In the genomic region with DNA sequence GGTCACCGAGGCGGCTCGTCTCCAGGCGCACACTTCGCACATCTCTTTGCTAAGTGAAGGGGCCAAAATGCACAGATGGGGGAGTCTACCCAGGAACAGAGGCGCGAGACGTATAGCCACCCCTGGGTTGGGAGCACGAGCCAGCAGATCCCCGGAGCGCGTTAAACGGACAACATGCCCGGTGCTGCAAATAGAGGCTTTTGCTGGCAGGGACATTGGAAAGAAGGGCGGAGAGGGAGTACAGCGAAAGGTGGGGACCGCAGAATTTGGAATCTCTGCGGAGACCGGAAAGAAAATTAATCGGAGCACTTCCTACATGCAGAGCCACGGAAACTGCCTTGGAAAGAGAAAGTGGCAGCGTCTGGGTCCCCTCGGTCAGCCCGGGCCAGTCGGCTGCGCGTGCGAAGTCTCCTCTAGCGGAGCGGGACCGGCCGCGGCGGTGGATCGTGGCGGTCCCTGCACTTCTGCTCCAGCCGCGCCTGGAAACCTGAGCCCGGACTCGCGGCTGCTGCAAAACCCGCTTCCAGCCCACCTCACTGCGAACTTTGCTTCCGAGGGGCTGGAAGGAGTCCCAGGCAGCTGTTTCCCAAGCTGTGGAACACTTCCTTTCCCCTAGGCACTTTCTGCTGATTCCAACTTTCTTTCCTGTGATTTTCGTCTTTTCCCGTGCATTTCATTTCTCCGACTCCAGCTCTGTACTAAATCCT, we compare ENCODE assay signal across 9 cellular contexts. TPM values are rescaled to one million over a fixed set of nuclear protein-coding genes. Genes with fewer than 3 reads are reported as not detected.
DNase-seq lines count a peak whose midpoint lies in the region; ATAC-seq, FAIRE-seq and TF ChIP-seq lines count a peak whose summit lies in the region.
"Had no signal": no experiment of that assay in that cellular context is flagged by ENCODE, and none has a peak within 500 bp of the region (broad histone marks: within the 10 kb centered on the region; RNA-seq: fewer than 3 reads in every experiment).

No MANE protein-coding gene starts in this region.

- peak overlapping the region; percentile 5 for H3K27ac Mint-ChIP-seq in neural crest cell (ENCODE audit: unreplicated experiment)

- H3K4me1 ChIP-seq in gastroesophageal sphincter: peaks cover 0 to 62% (median 0%) of the 10 kb centered on the region in 3 donors

- POLR2A ChIA-PET in AG04449 (lab: Yijun Ruan, JAX): no interaction called here

- CTCF ChIA-PET in AG04449 (lab: Yijun Ruan, JAX): interaction anchor here (0.7 to 1.3 kb wide), 3 partner anchors 23 to 1118 kb away, joined by 3 to 5 read pairs (median 4); no protein-coding TSS in a partner anchor

- DNase-seq in AG04449 (ENCODE audit: low read depth, low spot score): peak; percentile 2
- DNase-seq in GM13977 (ENCODE audit: low spot score): peak; percentile 41
- DNase-seq in NCI-H2171 treated with DMSO at 0.1 percent for 48 hours (lab: John Stamatoyannopoulos, UW): peak; percentile 86
- peak; percentile 23 for DNase-seq in activated naive CD4-positive, alpha-beta T cell treated with Interleukin-2 at 50 U/mL for 16 hours
- DNase-seq in neural crest cell (ENCODE audit: low read depth, low spot score): peak; percentile 55
- peak; percentile 24 for DNase-seq in urothelium cell line (ENCODE audit: low spot score)

- no peak for FAIRE-seq in urothelium cell line (lab: Jason Lieb, UNC)

- no peak overlapping the region for H3K4me3 Mint-ChIP-seq in neural crest cell
- H3K4me3 Mint-ChIP-seq: IgD-negative memory B cell had no signal

- in situ Hi-C loops in GM13977 (cut with MboI; ENCODE audit: low pct_unique_long_range_greater_than_20kb, low sequenced_read_pairs, unreplicated experiment): no loop called here

- TF ChIP-seq CTCF in AG04449 (IDR thresholded peaks at IDR 0.05; ENCODE audit: insufficient read depth, low read length, missing control alignments): no peak
- no peak for TF ChIP-seq CTCF in GM13977 (IDR thresholded peaks at IDR 0.05; ENCODE audit: extremely low read depth, insufficient read depth, missing control alignments)
- no peak for TF ChIP-seq CTCF in gastroesophageal sphincter (IDR thresholded peaks at IDR 0.05)
- no peak for TF ChIP-seq CTCF in neural crest cell (conservative IDR thresholded peaks at IDR 0.05)

- no peaks in the 10 kb centered on the region for H3K9me3 ChIP-seq in gastroesophageal sphincter

- H3K9me3 Mint-ChIP-seq in neural crest cell: no peaks in the 10 kb centered on the region
- H3K9me3 Mint-ChIP-seq: IgD-negative memory B cell had no signal

- peaks cover 2% of the 10 kb centered on the region for H3K27me3 Mint-ChIP-seq in neural crest cell (ENCODE audit: low read depth)

- TF ChIP-seq POLR2A in gastroesophageal sphincter (IDR thresholded peaks at IDR 0.05): peak in 1 of 2 donors; percentile 6

- H3K4me1 Mint-ChIP-seq in neural crest cell: peaks cover 21% of the 10 kb centered on the region

- H3K4me3 ChIP-seq in AG04449 (ENCODE audit: low read depth, low read length) (peak overlapping the region; percentile 91), gastroesophageal sphincter (peak overlapping the region; percentile 83 to 88)

- 0 to 1% methylated on average over 20 to 24 of the region's 47 CpGs for WGBS in gastroesophageal sphincter (ENCODE audit: low coverage in 1 of 2), 2 donors

- H3K27ac ChIP-seq in gastroesophageal sphincter: peak overlapping the region; percentile 89 to 96 (median 94)

- ATAC-seq in HG02885 (IDR thresholded peaks at IDR 0.05; ENCODE audit: poor library complexity, unreplicated experiment) (peak; percentile 29), gastroesophageal sphincter (peak; percentile 39)

- H3K36me3 Mint-ChIP-seq in neural crest cell (ENCODE audit: low read depth): peaks cover 2% of the 10 kb centered on the region
- H3K36me3 Mint-ChIP-seq: IgD-negative memory B cell had no signal

- H3K27me3 ChIP-seq in gastroesophageal sphincter: no peaks in the 10 kb centered on the region

- no peak for TF ChIP-seq EP300 in gastroesophageal sphincter (IDR thresholded peaks at IDR 0.05)

- no peaks in the 10 kb centered on the region for H3K36me3 ChIP-seq in gastroesophageal sphincter

RNA-seq across cellular contexts. Expression of a gene that starts 0.8 kb away (rescaled TPM):
- total RNA-seq in gastroesophageal sphincter (100 to 1,000 TPM in 1 of 4 donors, 10 to 100 TPM in 3; 52.9 to 141 (median 56.5) TPM), neural crest cell (6.3 and 7.3 TPM in 2 replicates)

Comparison
In these comparisons a context has a peak if more than half of its experiments do, and no peak if none do; other contexts are left out.
1. Peak in every context shown above with its lines: DNase-seq, ATAC-seq, H3K4me3 ChIP-seq and H3K27ac ChIP-seq.
2. DNase-seq: peak in every context shown above with its lines; median percentile 86 in NCI-H2171 treated with DMSO at 0.1 percent for 48 hours; 55 in neural crest cell; 41 in GM13977; 24 in urothelium cell line; 23 in activated naive CD4-positive, alpha-beta T cell treated with Interleukin-2 at 50 U/mL for 16 hours; 2 in AG04449.